ENCODE assay signal across 25 cellular contexts in the genomic region with DNA sequence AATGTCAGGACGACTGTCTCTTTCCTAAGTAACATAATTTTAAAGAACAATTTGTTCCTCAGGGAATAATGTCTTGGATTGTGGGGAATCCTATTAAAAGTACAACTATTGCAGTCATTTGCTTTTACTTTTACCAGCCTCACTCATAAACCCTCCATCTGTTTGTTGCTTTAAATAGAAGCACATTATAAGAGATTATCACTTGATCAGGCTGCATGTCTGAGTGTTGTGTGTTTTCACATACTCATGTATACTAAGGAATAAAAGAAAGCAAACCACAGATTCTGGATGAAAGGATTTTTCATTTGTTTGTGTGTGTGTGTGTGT.
A peak's percentile ranks its signal among the peaks of the same experiment; 100 is the strongest.
DNase-seq lines count a peak whose midpoint lies in the region; ATAC-seq and TF ChIP-seq lines count a peak whose summit lies in the region.
"Had no signal": no experiment of that assay in that cellular context is flagged by ENCODE, and none has a peak within 500 bp of the region (broad histone marks: within the 10 kb centered on the region; RNA-seq: fewer than 3 reads in every experiment).

No MANE protein-coding gene starts in this region.

- no peak overlapping the region for H3K4me3 ChIP-seq in esophagus muscularis mucosa
- H3K4me3 ChIP-seq: A549, GM12878, heart right ventricle, K562, lower lobe of right lung, right lobe of liver had no signal

- intact Hi-C loops in left ventricle myocardium superior (cut with micrococcal nuclease) (no loop called here), Right ventricle myocardium superior (cut with DNase I) (loop anchor here (10.0 kb wide), 1 partner anchor 425 kb away; no protein-coding TSS in a partner anchor), esophagus muscularis mucosa (cut with DNase I) (no loop called here)

- peak overlapping the region in 3 of 4 donors; percentile 37 to 56 (median 40) for H3K27ac ChIP-seq in esophagus muscularis mucosa (replicated peaks in 1 of 4)
- H3K27ac ChIP-seq: A549, heart right ventricle, lower lobe of right lung, right lobe of liver had no signal

- TF ChIP-seq CTCF in esophagus muscularis mucosa (IDR thresholded peaks at IDR 0.05) = no peak
- no peak for TF ChIP-seq CTCF in nephron progenitor cell (IDR thresholded peaks at IDR 0.05)

- H3K4me1 Mint-ChIP-seq in nephron progenitor cell = peaks cover 47% of the 10 kb centered on the region
- H3K4me1 Mint-ChIP-seq: activated CD8-positive, alpha-beta memory T cell treated with anti-CD3 and anti-CD28 coated beads, Interleukin-2, amount 10 ng/mL, durations not matched to agents 7 days and 5 days; activated naive CD8-positive, alpha-beta T cell treated with anti-CD3 and anti-CD28 coated beads, Interleukin-2, amount 50 U/mL, for 24 hours had no signal

- H3K4me3 Mint-ChIP-seq in nephron progenitor cell = no peak overlapping the region
- H3K4me3 Mint-ChIP-seq: activated CD8-positive, alpha-beta memory T cell treated with anti-CD3 and anti-CD28 coated beads, Interleukin-2, amount 10 ng/mL, durations not matched to agents 7 days and 5 days; activated naive CD8-positive, alpha-beta T cell treated with anti-CD3 and anti-CD28 coated beads, Interleukin-2, amount 50 U/mL, for 24 hours; CD14-positive monocyte; immature natural killer cell; stimulated activated naive CD8-positive, alpha-beta T cell treated with anti-CD3 and anti-CD28 coated beads, Interleukin-15, Interleukin-2, amounts not matched to agents 100 ng/mL and 50 ng/mL, for 24 hours had no signal

- no peak for DNase-seq in left ventricle myocardium superior
- no peak for DNase-seq in Right ventricle myocardium superior
- DNase-seq in esophagus muscularis mucosa (ENCODE audit: extremely low spot score) = no peak
- DNase-seq in nephron progenitor cell = no peak
- DNase-seq in DMS153 (lab: John Stamatoyannopoulos, UW) = no peak
- DNase-seq: activated CD4-positive, alpha-beta T cell treated with anti-CD3 and anti-CD28 coated beads for 48 hours; activated CD8-positive, alpha-beta memory T cell treated with anti-CD3 and anti-CD28 coated beads, Interleukin-2, amount 10 ng/mL, durations not matched to agents 7 days and 5 days; activated naive CD8-positive, alpha-beta T cell treated with anti-CD3 and anti-CD28 coated beads, Interleukin-2, amount 50 U/mL, for 24 hours; central memory CD4-positive, alpha-beta T cell; effector CD8-positive, alpha-beta T cell; heart right ventricle; immature natural killer cell; lower lobe of right lung; NCI-H2029; right lobe of liver; stimulated activated CD4-positive, alpha-beta T cell treated with anti-CD3 and anti-CD28 coated beads, Interleukin-2, amount 100 ng/mL, for 24 hours; T-helper 1 cell had no signal

- TF ChIP-seq POLR2A in esophagus muscularis mucosa (IDR thresholded peaks at IDR 0.05; ENCODE audit: low read depth) = no peak

- peak overlapping the region; percentile 87 for H3K27ac Mint-ChIP-seq in nephron progenitor cell
- H3K27ac Mint-ChIP-seq: activated CD8-positive, alpha-beta memory T cell treated with anti-CD3 and anti-CD28 coated beads, Interleukin-2, amount 10 ng/mL, durations not matched to agents 7 days and 5 days; activated naive CD8-positive, alpha-beta T cell treated with anti-CD3 and anti-CD28 coated beads, Interleukin-2, amount 50 U/mL, for 24 hours; CD14-positive monocyte; immature natural killer cell; stimulated activated naive CD8-positive, alpha-beta T cell treated with anti-CD3 and anti-CD28 coated beads, Interleukin-15, Interleukin-2, amounts not matched to agents 100 ng/mL and 50 ng/mL, for 24 hours had no signal

- peaks cover 12 to 30% (median 25%) of the 10 kb centered on the region in 4 donors for H3K4me1 ChIP-seq in esophagus muscularis mucosa

- no peaks in the 10 kb centered on the region for H3K27me3 ChIP-seq in esophagus muscularis mucosa
- H3K27me3 ChIP-seq: heart right ventricle, right lobe of liver had no signal

- no peaks in the 10 kb centered on the region for H3K36me3 ChIP-seq in esophagus muscularis mucosa
- H3K36me3 ChIP-seq: heart right ventricle, lower lobe of right lung, right lobe of liver had no signal

- ATAC-seq in left ventricle myocardium superior (peak; percentile 17), Right ventricle myocardium superior (ENCODE audit: poor library complexity) (no peak), HG03378 (IDR thresholded peaks at IDR 0.05; ENCODE audit: unreplicated experiment) (no peak), GM21367 (IDR thresholded peaks at IDR 0.05; ENCODE audit: unreplicated experiment) (no peak), GM21515 (IDR thresholded peaks at IDR 0.05; ENCODE audit: unreplicated experiment) (no peak)
- ATAC-seq: A549; activated CD8-positive, alpha-beta memory T cell treated with anti-CD3 and anti-CD28 coated beads, Interleukin-2, amount 10 ng/mL, durations not matched to agents 7 days and 5 days; activated naive CD8-positive, alpha-beta T cell treated with anti-CD3 and anti-CD28 coated beads, Interleukin-2, amount 50 U/mL, for 24 hours; GM12878; K562 had no signal

- 42% methylated on average over 1 of the region's 1 CpG for WGBS in esophagus muscularis mucosa

- no peaks in the 10 kb centered on the region for H3K9me3 ChIP-seq in esophagus muscularis mucosa
- H3K9me3 ChIP-seq: A549, heart right ventricle, lower lobe of right lung, right lobe of liver had no signal

- TF ChIP-seq EP300 in esophagus muscularis mucosa (IDR thresholded peaks at IDR 0.05) = no peak

- H3K36me3 Mint-ChIP-seq in nephron progenitor cell (ENCODE audit: low read depth) = no peaks in the 10 kb centered on the region
- H3K36me3 Mint-ChIP-seq: activated CD8-positive, alpha-beta memory T cell treated with anti-CD3 and anti-CD28 coated beads, Interleukin-2, amount 10 ng/mL, durations not matched to agents 7 days and 5 days; immature natural killer cell had no signal

- H3K9me3 Mint-ChIP-seq in nephron progenitor cell = no peaks in the 10 kb centered on the region
- H3K9me3 Mint-ChIP-seq: activated naive CD8-positive, alpha-beta T cell treated with anti-CD3 and anti-CD28 coated beads, Interleukin-2, amount 50 U/mL, for 24 hours; CD14-positive monocyte; immature natural killer cell; stimulated activated naive CD8-positive, alpha-beta T cell treated with anti-CD3 and anti-CD28 coated beads, Interleukin-15, Interleukin-2, amounts not matched to agents 100 ng/mL and 50 ng/mL, for 24 hours had no signal

- no peaks in the 10 kb centered on the region for H3K27me3 Mint-ChIP-seq in nephron progenitor cell (ENCODE audit: low read depth, poor library complexity)
- H3K27me3 Mint-ChIP-seq: activated CD8-positive, alpha-beta memory T cell treated with anti-CD3 and anti-CD28 coated beads, Interleukin-2, amount 10 ng/mL, durations not matched to agents 7 days and 5 days; activated naive CD8-positive, alpha-beta T cell treated with anti-CD3 and anti-CD28 coated beads, Interleukin-2, amount 50 U/mL, for 24 hours; stimulated activated naive CD8-positive, alpha-beta T cell treated with anti-CD3 and anti-CD28 coated beads, Interleukin-15, Interleukin-2, amounts not matched to agents 100 ng/mL and 50 ng/mL, for 24 hours had no signal
